7 cellular contexts compared by ENCODE assay signal in genomic region chr12:64608901-64609542, GRCh38. TPM values are rescaled to one million over a fixed set of nuclear protein-coding genes. Genes with fewer than 3 reads are reported as not detected.
DNase-seq lines count a peak whose midpoint lies in the region; FAIRE-seq and TF ChIP-seq lines count a peak whose summit lies in the region.

No MANE protein-coding gene starts in this region.

- DNase-seq in GM12891 (ENCODE audit: insufficient read length, low spot score) (peak; percentile 45), HCEC 1CT (peak; percentile 71), MV-4-11 (lab: John Stamatoyannopoulos, UW) (peak; percentile 37), UCSD-AML1 (lab: John Stamatoyannopoulos, UW; ENCODE audit: unreplicated experiment) (peak; percentile 46), dedifferentiated amniotic fluid mesenchymal stem cell (ENCODE audit: extremely low spot score) (peak; percentile 23), lung microvascular endothelial cell (ENCODE audit: low read depth in 2 of 2) (peak; percentile 40 to 86), suprapubic skin (ENCODE audit: low spot score in 2 of 2) (no peak)

- no peak for TF ChIP-seq CTCF in suprapubic skin (IDR thresholded peaks at IDR 0.05)

- no peaks in the 10 kb centered on the region for H3K9me3 ChIP-seq in suprapubic skin

- no peak for TF ChIP-seq EP300 in suprapubic skin (IDR thresholded peaks at IDR 0.05)

- no peaks in the 10 kb centered on the region for H3K27me3 ChIP-seq in suprapubic skin

- H3K4me3 ChIP-seq in suprapubic skin: peak overlapping the region; percentile 87

- peaks cover 26% of the 10 kb centered on the region for H3K4me1 ChIP-seq in suprapubic skin

- peak; percentile 67; the same call in 1 of the 2 replicates for TF ChIP-seq POLR2A in GM12891 (IDR thresholded peaks at IDR 0.05; ENCODE audit: low read depth, low read length)
- no peak for TF ChIP-seq POLR2A in suprapubic skin (IDR thresholded peaks at IDR 0.05)

- FAIRE-seq in GM12891 (lab: Jason Lieb, UNC): peak; percentile 88

- 10% methylated on average over 16 of the region's 16 CpGs for WGBS in suprapubic skin

- H3K36me3 ChIP-seq in suprapubic skin: no peaks in the 10 kb centered on the region

- peak overlapping the region; percentile 89 for H3K27ac ChIP-seq in suprapubic skin

TF ChIP-seq in GM12891, 5 proteins besides CTCF, POLR2A, EP300 and RAD21:
- TF ChIP-seq POLR2AphosphoS5 (IDR thresholded peaks at IDR 0.05; ENCODE audit: low read depth, low read length) (peak; percentile 54), TAF1 (IDR thresholded peaks at IDR 0.05; ENCODE audit: low read depth, low read length) (peak; percentile 38; the same call in 1 of the 2 replicates), POU2F2 (IDR thresholded peaks at IDR 0.05; ENCODE audit: low read depth, low read length) (no peak), SPI1 (IDR thresholded peaks at IDR 0.05; ENCODE audit: low read depth, low read length) (no peak)

RNA-seq across cellular contexts. Expression of gene RASSF3, which starts 1.3 kb away (rescaled TPM):
- polyA plus RNA-seq in GM12891 (2012; ENCODE audit: low read depth, missing spikeins): 25.4 TPM
- 16.3 and 17.7 TPM in 2 replicates for total RNA-seq in lung microvascular endothelial cell
- total RNA-seq in suprapubic skin: 10 to 100 TPM in 3 of 4 donors, 1 to 10 TPM in 1; 9.1 to 16.1 (median 11.2) TPM

Comparison
In these comparisons a context has a peak if more than half of its experiments do, and no peak if none do; other contexts are left out.
1. DNase-seq: peak in GM12891 (single experiment), HCEC 1CT (single experiment), MV-4-11 (single experiment), UCSD-AML1 (single experiment), dedifferentiated amniotic fluid mesenchymal stem cell (single experiment) and lung microvascular endothelial cell (2 of 2); none in suprapubic skin (0 of 2).